ENCODE assay signal across 19 cellular contexts in genomic region chr14:90547250-90547649, GRCh38.
"Had no signal": no experiment of that assay in that cellular context is flagged by ENCODE, and none has a peak within 500 bp of the region (broad histone marks: within the 10 kb centered on the region; RNA-seq: fewer than 3 reads in every experiment).

No MANE protein-coding gene starts in this region.

- H3K27ac Mint-ChIP-seq: activated CD4-positive, alpha-beta memory T cell treated with anti-CD3 and anti-CD28 coated beads for 36 hours; activated CD4-positive, alpha-beta T cell treated with anti-CD3 and anti-CD28 coated beads for 36 hours; activated naive CD8-positive, alpha-beta T cell treated with anti-CD3 and anti-CD28 coated beads for 36 hours; activated T-helper 1 cell treated with anti-CD3 and anti-CD28 coated beads, Interleukin-12 subunit alpha, Interleukin-12 subunit beta, Interleukin-2, Interleukin-4 antibody, amounts not matched to agents 30 ng/mL and 10 ng/mL and 1 ng/mL, durations not matched to agents 14 hours and 24 hours and 36 hours; memory B cell; naive B cell; stimulated activated memory B cell treated with anti-CD40 and anti-IgM and Interleukin-4, amounts not matched to agents 10 μg/mL and 1 μg/mL and 100 μg/mL, for 72 hours; T-helper 2 cell treated with Interferon-gamma antibody and Interleukin-4, amounts not matched to agents 5 μg/mL and 100 μg/mL, for 36 hours had no signal

- H3K27ac ChIP-seq: left lung, prostate gland had no signal

- H3K36me3 ChIP-seq: left lung, prostate gland, thyroid gland had no signal

- H3K9me3 Mint-ChIP-seq: activated CD4-positive, alpha-beta memory T cell treated with anti-CD3 and anti-CD28 coated beads for 36 hours; activated naive CD8-positive, alpha-beta T cell treated with anti-CD3 and anti-CD28 coated beads for 36 hours; activated T-helper 1 cell treated with anti-CD3 and anti-CD28 coated beads, Interleukin-12 subunit alpha, Interleukin-12 subunit beta, Interleukin-2, Interleukin-4 antibody, amounts not matched to agents 30 ng/mL and 10 ng/mL and 1 ng/mL, durations not matched to agents 14 hours and 24 hours and 36 hours; neural crest cell; T-helper 2 cell treated with Interferon-gamma antibody and Interleukin-4, amounts not matched to agents 5 μg/mL and 100 μg/mL, for 36 hours had no signal

- H3K36me3 Mint-ChIP-seq: activated CD4-positive, alpha-beta memory T cell treated with anti-CD3 and anti-CD28 coated beads for 36 hours; activated naive CD8-positive, alpha-beta T cell treated with anti-CD3 and anti-CD28 coated beads for 36 hours; naive B cell; stimulated activated memory B cell treated with anti-CD40 and anti-IgM and Interleukin-4, amounts not matched to agents 10 μg/mL and 1 μg/mL and 100 μg/mL, for 72 hours had no signal

- ATAC-seq: activated CD4-positive, alpha-beta T cell treated with anti-CD3 and anti-CD28 coated beads for 36 hours; left lung; sciatic nerve; stimulated activated memory B cell treated with anti-CD40 and anti-IgM and Interleukin-4, amounts not matched to agents 10 μg/mL and 1 μg/mL and 100 μg/mL, for 72 hours had no signal

- H3K4me1 Mint-ChIP-seq: activated CD4-positive, alpha-beta T cell treated with anti-CD3 and anti-CD28 coated beads for 36 hours; activated naive CD8-positive, alpha-beta T cell treated with anti-CD3 and anti-CD28 coated beads for 36 hours; memory B cell; naive B cell; stimulated activated memory B cell treated with anti-CD40 and anti-IgM and Interleukin-4, amounts not matched to agents 10 μg/mL and 1 μg/mL and 100 μg/mL, for 72 hours had no signal

- H3K4me3 Mint-ChIP-seq: activated CD4-positive, alpha-beta memory T cell treated with anti-CD3 and anti-CD28 coated beads for 36 hours; activated CD4-positive, alpha-beta T cell treated with anti-CD3 and anti-CD28 coated beads for 36 hours; activated naive CD8-positive, alpha-beta T cell treated with anti-CD3 and anti-CD28 coated beads for 36 hours; activated T-helper 1 cell treated with anti-CD3 and anti-CD28 coated beads, Interleukin-12 subunit alpha, Interleukin-12 subunit beta, Interleukin-2, Interleukin-4 antibody, amounts not matched to agents 30 ng/mL and 10 ng/mL and 1 ng/mL, durations not matched to agents 14 hours and 24 hours and 36 hours; memory B cell; naive B cell; neural crest cell; stimulated activated memory B cell treated with anti-CD40 and anti-IgM and Interleukin-4, amounts not matched to agents 10 μg/mL and 1 μg/mL and 100 μg/mL, for 72 hours; T-helper 2 cell treated with Interferon-gamma antibody and Interleukin-4, amounts not matched to agents 5 μg/mL and 100 μg/mL, for 36 hours; WTC11 had no signal

- DNase-seq: activated CD4-positive, alpha-beta memory T cell treated with anti-CD3 and anti-CD28 coated beads for 36 hours; activated CD4-positive, alpha-beta T cell treated with anti-CD3 and anti-CD28 coated beads for 36 hours; activated naive CD8-positive, alpha-beta T cell treated with anti-CD3 and anti-CD28 coated beads for 36 hours; activated T-cell treated with anti-CD3 and anti-CD28 coated beads for 4 hours; amniotic stem cell; foreskin melanocyte; hypothalamus; left lung; naive B cell; stimulated activated CD4-positive, alpha-beta T cell treated with anti-CD3 and anti-CD28 coated beads, Interleukin-4, amount 100 ng/mL, for 4 hours had no signal

- H3K9me3 ChIP-seq: left lung, prostate gland, thyroid gland had no signal

- H3K27me3 ChIP-seq: left lung, thyroid gland had no signal

- H3K27me3 Mint-ChIP-seq: activated CD4-positive, alpha-beta memory T cell treated with anti-CD3 and anti-CD28 coated beads for 36 hours; activated CD4-positive, alpha-beta T cell treated with anti-CD3 and anti-CD28 coated beads for 36 hours; activated naive CD8-positive, alpha-beta T cell treated with anti-CD3 and anti-CD28 coated beads for 36 hours; naive B cell had no signal

- H3K4me1 ChIP-seq: left lung, prostate gland had no signal

- H3K4me3 ChIP-seq: left lung, prostate gland, thyroid gland had no signal
